ENCODE assay signal across 15 cellular contexts in genomic region chr2:81658227-81658626, GRCh38.
A peak's percentile ranks its signal among the peaks of the same experiment; 100 is the strongest.
DNase-seq lines count a peak whose midpoint lies in the region; ATAC-seq, FAIRE-seq and TF ChIP-seq lines count a peak whose summit lies in the region.
"Had no signal": no experiment of that assay in that cellular context is flagged by ENCODE, and none has a peak within 500 bp of the region (broad histone marks: within the 10 kb centered on the region; RNA-seq: fewer than 3 reads in every experiment).

No MANE protein-coding gene starts in this region.

- H3K4me2 ChIP-seq in A549 = no peak overlapping the region
- H3K4me2 ChIP-seq in GM23248 (ENCODE audit: unreplicated experiment) = no peak overlapping the region

- WGBS in A549 (ENCODE audit: missing lambda C conversion rate) = 10% methylated on average over 4 of the region's 4 CpGs
- WGBS in GM23248 (ENCODE audit: low coverage in 1 of 2, low lambda C conversion rate in 2 of 2, missing lambda C conversion rate in 2 of 2), 2 experiments = 37 to 44% methylated on average over 4 of the region's 4 CpGs

- peaks cover 4% of the 10 kb centered on the region; the same call in 2 of the 3 replicates for H3K9me3 ChIP-seq in A549
- no peaks in the 10 kb centered on the region for H3K9me3 ChIP-seq in GM23248 (ENCODE audit: low read depth)
- H3K9me3 ChIP-seq: upper lobe of right lung had no signal

- H3K9me3 Mint-ChIP-seq in chondrocyte (ENCODE audit: low read depth) = peaks cover 27% of the 10 kb centered on the region

- H3K36me3 ChIP-seq in GM23248 (ENCODE audit: low read depth) = no peaks in the 10 kb centered on the region
- H3K36me3 ChIP-seq: upper lobe of right lung had no signal

- no peak overlapping the region for H2AFZ ChIP-seq in GM23248

- DNase-seq in A549 (ENCODE audit: low read depth in 1 of 2, low spot score in 1 of 2) = peak in 1 of 2 experiments; percentile 64
- peak; percentile 7 for DNase-seq in GM23248
- DNase-seq in RKO (ENCODE audit: low spot score) = peak; percentile 77
- DNase-seq in fibroblast of mammary gland (ENCODE audit: low read depth) = peak; percentile 4
- no peak for DNase-seq in SKM-1 treated with dmso at 0.1 percent for 144 hours (lab: John Stamatoyannopoulos, UW; ENCODE audit: unreplicated experiment)
- no peak for DNase-seq in chondrocyte (ENCODE audit: low spot score)
- DNase-seq in NOMO-1 treated with dmso at 0.1 percent for 144 hours (lab: John Stamatoyannopoulos, UW; ENCODE audit: unreplicated experiment) = no peak
- DNase-seq: natural killer cell; NCI-H1048; NCI-H2171 treated with DMSO at 0.1 percent for 48 hours; stimulated activated CD4-positive, alpha-beta T cell treated with anti-CD3 and anti-CD28 coated beads, Interleukin-4, amount 100 ng/mL, for 1 hour; upper lobe of right lung had no signal

- no peaks in the 10 kb centered on the region for H3K27me3 Mint-ChIP-seq in chondrocyte (ENCODE audit: low read depth)

- H3F3A ChIP-seq in GM23248 (ENCODE audit: insufficient read depth) = no peaks in the 10 kb centered on the region

- H3K4me3 Mint-ChIP-seq in chondrocyte (ENCODE audit: unreplicated experiment) = no peak overlapping the region
- H3K4me3 Mint-ChIP-seq: natural killer cell had no signal

- H3K36me3 Mint-ChIP-seq in chondrocyte (ENCODE audit: low read depth) = no peaks in the 10 kb centered on the region

- H3K9me2 ChIP-seq in GM23248 (ENCODE audit: insufficient read depth) = no peaks in the 10 kb centered on the region

- FAIRE-seq in A549 (lab: Jason Lieb, UNC) = no peak
- FAIRE-seq: frontal cortex had no signal

- no peak for TF ChIP-seq POLR2A in A549 (IDR thresholded peaks at IDR 0.05; ENCODE audit: low read length)

- TF ChIP-seq CTCF in A549 (IDR thresholded peaks at IDR 0.05) (no peak), fibroblast of mammary gland (conservative IDR thresholded peaks at IDR 0.05; ENCODE audit: control insufficient read depth, insufficient read depth, low read depth, low read length) (no peak), chondrocyte (IDR thresholded peaks at IDR 0.05) (no peak)

- no peaks in the 10 kb centered on the region for H3K4me1 Mint-ChIP-seq in chondrocyte (ENCODE audit: low read depth)
- H3K4me1 Mint-ChIP-seq: natural killer cell had no signal

- H3K79me2 ChIP-seq in GM23248 (ENCODE audit: insufficient read depth) = no peaks in the 10 kb centered on the region

- no peaks in the 10 kb centered on the region for H3K27me3 ChIP-seq in GM23248 (replicated peaks; ENCODE audit: insufficient read depth)
- H3K27me3 ChIP-seq: upper lobe of right lung had no signal

- no peak overlapping the region for H3K9ac ChIP-seq in GM23248

- no peak overlapping the region for H3K27ac ChIP-seq in A549
- H3K27ac ChIP-seq in GM23248 = no peak overlapping the region
- H3K27ac ChIP-seq: upper lobe of right lung had no signal

- TF ChIP-seq EP300 in A549 (IDR thresholded peaks at IDR 0.05) = no peak

- POLR2A ChIA-PET in A549 (lab: Yijun Ruan, JAX) = no interaction called here

- TF ChIP-seq RAD21 in A549 (conservative IDR thresholded peaks at IDR 0.05 in 1 of 2, IDR thresholded peaks at IDR 0.05 in 1 of 2) = no peak

- H3K27ac Mint-ChIP-seq in chondrocyte (ENCODE audit: unreplicated experiment) = no peak overlapping the region
- H3K27ac Mint-ChIP-seq: natural killer cell had no signal

- CTCF ChIA-PET in A549 (lab: Yijun Ruan, JAX) = interaction anchor here (1.0 kb wide), 1 partner anchor 24 kb away, joined by 3 read pairs; no protein-coding TSS in a partner anchor

- ATAC-seq in A549 (peak; percentile 28 to 64; a peak in 3 of 6 replicates), HG03025 (IDR thresholded peaks at IDR 0.05; ENCODE audit: low FRiP score, unreplicated experiment) (no peak)
- ATAC-seq: natural killer cell, SK-N-SH treated with all-trans-retinoic acid at 6 μM for 48 hours, upper lobe of right lung had no signal

- no peaks in the 10 kb centered on the region for H4K20me1 ChIP-seq in GM23248 (ENCODE audit: insufficient read depth)

- in situ Hi-C loops in GM23248 (cut with MboI) = no loop called here

- H3K4me1 ChIP-seq in A549 = no peaks in the 10 kb centered on the region
- H3K4me1 ChIP-seq in GM23248 (ENCODE audit: insufficient read depth) = no peaks in the 10 kb centered on the region
- H3K4me1 ChIP-seq: upper lobe of right lung had no signal

- H3K4me3 ChIP-seq in A549 (no peak overlapping the region), GM23248 (no peak overlapping the region), fibroblast of mammary gland (ENCODE audit: control insufficient read depth, low read depth, low read length) (no peak overlapping the region)
- H3K4me3 ChIP-seq: upper lobe of right lung had no signal

TF ChIP-seq in A549, 52 proteins besides CTCF, POLR2A, EP300 and RAD21:
- TF ChIP-seq PHF8 (IDR thresholded peaks at IDR 0.05; ENCODE audit: borderline replicate concordance, low read depth) (no peak), ZC3H11A (IDR thresholded peaks at IDR 0.05) (no peak), FOXS1 (CRISPR knock-in tag; IDR thresholded peaks at IDR 0.05) (no peak), GATA3 (IDR thresholded peaks at IDR 0.05; ENCODE audit: borderline replicate concordance) (peak; percentile 39; the same call in 1 of the 2 replicates), ZNF302 (CRISPR knock-in tag; IDR thresholded peaks at IDR 0.05) (no peak), CHD2 (IDR thresholded peaks at IDR 0.05; ENCODE audit: low read length, partially characterized antibody) (no peak), CBX2 (IDR thresholded peaks at IDR 0.05; ENCODE audit: borderline replicate concordance, low read depth) (no peak), ZFP36 (IDR thresholded peaks at IDR 0.05; ENCODE audit: borderline replicate concordance, partially characterized antibody) (no peak), SMC3 (IDR thresholded peaks at IDR 0.05) (no peak), FOSL2 (IDR thresholded peaks at IDR 0.05) (peak; percentile 86), FOSL2 (CRISPR knock-in tag; IDR thresholded peaks at IDR 0.05) (peak; percentile 55; the same call in 1 of the 2 replicates), NPAS2 (CRISPR knock-in tag; IDR thresholded peaks at IDR 0.05; ENCODE audit: borderline replicate concordance) (no peak), HDAC2 (IDR thresholded peaks at IDR 0.05) (no peak), ESRRA (IDR thresholded peaks at IDR 0.05; ENCODE audit: borderline replicate concordance, low read length) (no peak), HOXB13 (CRISPR knock-in tag; IDR thresholded peaks at IDR 0.05; ENCODE audit: low read depth) (no peak), RFX5 (IDR thresholded peaks at IDR 0.05) (no peak), JUNB (IDR thresholded peaks at IDR 0.05) (peak; percentile 80), MAX (IDR thresholded peaks at IDR 0.05) (no peak)

Comparison
In these comparisons a context has a peak if more than half of its experiments do, and no peak if none do; other contexts are left out.
1. DNase-seq: peak in GM23248 (single experiment), RKO (single experiment) and fibroblast of mammary gland (single experiment); none in SKM-1 treated with dmso at 0.1 percent for 144 hours (single experiment), chondrocyte (single experiment) and NOMO-1 treated with dmso at 0.1 percent for 144 hours (single experiment).